Comparison of ENCODE assay signal across 19 cellular contexts in genomic region chr22:31022516-31022915, GRCh38. TPM values are rescaled to one million over a fixed set of nuclear protein-coding genes. Genes with fewer than 3 reads are reported as not detected.
DNase-seq lines count a peak whose midpoint lies in the region; ATAC-seq, FAIRE-seq and TF ChIP-seq lines count a peak whose summit lies in the region.
"Had no signal": no experiment of that assay in that cellular context is flagged by ENCODE, and none has a peak within 500 bp of the region (broad histone marks: within the 10 kb centered on the region; RNA-seq: fewer than 3 reads in every experiment).

No MANE protein-coding gene starts in this region.

- H3K36me3 ChIP-seq in MG63 = no peaks in the 10 kb centered on the region
- H3K36me3 ChIP-seq in small intestine (ENCODE audit: control insufficient read depth in 2 of 2, insufficient read depth in 2 of 2, low read length in 2 of 2) = no peaks in the 10 kb centered on the region

- H3K4me3 Mint-ChIP-seq in T-helper 17 cell (peak overlapping the region; percentile 5), neural crest cell (no peak overlapping the region)
- H3K4me3 Mint-ChIP-seq: CD4-positive, alpha-beta memory T cell; GM23338; H9 had no signal

- H3K27me3 ChIP-seq in MG63 (no peaks in the 10 kb centered on the region), small intestine (ENCODE audit: control insufficient read depth in 2 of 2, insufficient read depth in 2 of 2, low read length in 2 of 2) (no peaks in the 10 kb centered on the region)

- H3K4me1 Mint-ChIP-seq in T-helper 17 cell (no peaks in the 10 kb centered on the region), neural crest cell (no peaks in the 10 kb centered on the region)
- H3K4me1 Mint-ChIP-seq: CD4-positive, alpha-beta memory T cell had no signal

- H3K27ac Mint-ChIP-seq in T-helper 17 cell = no peak overlapping the region
- peak overlapping the region; percentile 43 for H3K27ac Mint-ChIP-seq in neural crest cell (ENCODE audit: unreplicated experiment)
- H3K27ac Mint-ChIP-seq: GM23338 had no signal

- peaks cover 4% of the 10 kb centered on the region for H3K9me3 Mint-ChIP-seq in neural crest cell

- intact Hi-C loops in cardiac septum (cut with DNase I) = no loop called here
- intact Hi-C loops in left cardiac atrium (cut with DNase I) = no loop called here

- no peaks in the 10 kb centered on the region for H3K4me1 ChIP-seq in small intestine (ENCODE audit: control insufficient read depth in 2 of 2, insufficient read depth in 1 of 2, low read depth in 1 of 2, low read length in 1 of 2)

- H3K4me3 ChIP-seq in MG63 = no peak overlapping the region
- no peak overlapping the region for H3K4me3 ChIP-seq in small intestine (ENCODE audit: low read depth in 1 of 2, low read length in 2 of 2)
- H3K4me3 ChIP-seq: GM23338 had no signal

- H3K27me3 Mint-ChIP-seq in T-helper 17 cell = no peaks in the 10 kb centered on the region
- no peaks in the 10 kb centered on the region for H3K27me3 Mint-ChIP-seq in neural crest cell (ENCODE audit: low read depth)

- ATAC-seq in left cardiac atrium (no peak), T-helper 17 cell (no peak), HG02642 (IDR thresholded peaks at IDR 0.05; ENCODE audit: poor library complexity, unreplicated experiment) (no peak)
- ATAC-seq: GM23338, HCT116 had no signal

- H3K27ac ChIP-seq in small intestine (ENCODE audit: low read depth in 1 of 2, low read length in 1 of 2) = no peak overlapping the region

- WGBS in small intestine, 3 donors = 76 to 84% (median 79%) methylated on average over 5 of the region's 5 CpGs

- FAIRE-seq in small intestine (lab: Jason Lieb, UNC) = no peak
- FAIRE-seq: GM12891, GM18507 had no signal

- DNase-seq in cardiac septum (ENCODE audit: low spot score) = peak; percentile 12
- no peak for DNase-seq in left cardiac atrium
- no peak for DNase-seq in T-helper 17 cell
- DNase-seq in neural crest cell (ENCODE audit: low read depth, low spot score) = no peak
- no peak for DNase-seq in MG63
- DNase-seq in small intestine = no peak
- DNase-seq: C1 segment of cervical spinal cord; Calu3; CD4-positive, alpha-beta memory T cell; COR-L47; DMS53; DMS79 treated with DMSO at 0.1 percent for 48 hours; GF-D8; H9 had no signal

- H3K36me3 Mint-ChIP-seq in T-helper 17 cell (ENCODE audit: low read depth) (no peaks in the 10 kb centered on the region), neural crest cell (ENCODE audit: low read depth) (no peaks in the 10 kb centered on the region)
- H3K36me3 Mint-ChIP-seq: CD4-positive, alpha-beta memory T cell had no signal

- no peak for TF ChIP-seq CTCF in neural crest cell (conservative IDR thresholded peaks at IDR 0.05)

- H3K9me3 ChIP-seq in T-helper 17 cell (ENCODE audit: control insufficient read depth, low read length, poor library complexity, severe bottlenecking) = no peaks in the 10 kb centered on the region
- H3K9me3 ChIP-seq in MG63 = no peaks in the 10 kb centered on the region
- H3K9me3 ChIP-seq in small intestine (ENCODE audit: control insufficient read depth, low read depth) = no peaks in the 10 kb centered on the region

RNA-seq across cellular contexts. Expression of gene TUG1, which starts 53.5 kb away (rescaled TPM):
- total RNA-seq in cardiac septum (52.6 TPM), left cardiac atrium (10 to 100 TPM; 37.7 to 51.3 TPM), T-helper 17 cell (10 to 100 TPM; 78.9 to 82.9 TPM), neural crest cell (114 and 120 TPM in 2 replicates)
- 17.5 and 18.7 TPM in 2 replicates for total RNA-seq in MG63 (2014; rRNA removed; shearing (Covaris generic); ENCODE audit: low replicate concordance)
- 10 to 100 TPM; 20.8 to 30.0 (median 27.7) TPM for polyA plus RNA-seq in small intestine

RNA-seq across cellular contexts. Expression of gene MORC2, which starts 53.9 kb away (rescaled TPM):
- total RNA-seq in cardiac septum (20.6 TPM), left cardiac atrium (10 to 100 TPM; 19.2 to 24.1 TPM), T-helper 17 cell (10 to 100 TPM; 28.9 to 35.9 TPM), neural crest cell (38.8 and 44.2 TPM in 2 replicates)
- 18.9 and 32.4 TPM in 2 replicates for total RNA-seq in MG63 (2014; rRNA removed; shearing (Covaris generic); ENCODE audit: low replicate concordance)
- 10 to 100 TPM; 13.6 to 28.4 (median 14.1) TPM for polyA plus RNA-seq in small intestine

RNA-seq across cellular contexts. Expression of gene SMTN, which starts 58.6 kb away (rescaled TPM):
- total RNA-seq in cardiac septum = 128 TPM
- total RNA-seq in left cardiac atrium = 100 to 1,000 TPM; 142 to 150 TPM
- 1 to 10 TPM; 1.8 to 4.9 TPM for total RNA-seq in T-helper 17 cell
- 53.8 and 55.0 TPM in 2 replicates for total RNA-seq in neural crest cell
- 26.0 and 37.7 TPM in 2 replicates for total RNA-seq in MG63 (2014; rRNA removed; shearing (Covaris generic); ENCODE audit: low replicate concordance)
- polyA plus RNA-seq in small intestine = 10 to 100 TPM in 2 of 3 donors, 1 to 10 TPM in 1; 7.8 to 74.8 (median 17.0) TPM
